Comparison of ENCODE assay signal across 29 cellular contexts in the genomic region with DNA sequence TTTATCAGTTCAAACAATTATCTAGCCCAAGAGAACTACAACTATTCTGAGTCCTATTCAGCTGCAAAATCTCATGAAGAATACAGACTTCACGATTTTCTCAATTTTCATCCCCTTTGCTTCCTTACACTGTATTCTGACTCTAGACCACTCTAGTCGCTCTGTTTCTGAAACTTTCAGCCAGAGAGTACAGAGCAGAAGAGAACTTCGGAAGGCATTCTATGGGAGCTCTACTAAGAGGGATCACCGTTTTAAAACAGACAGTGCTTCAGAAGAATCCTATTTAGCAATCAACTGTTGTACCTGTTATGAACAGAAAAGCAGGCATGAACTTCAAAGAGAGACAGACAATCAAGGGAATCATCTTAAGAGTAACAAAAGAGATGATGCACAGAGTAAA. TPM values are rescaled to one million over a fixed set of nuclear protein-coding genes. Genes with fewer than 3 reads are reported as not detected.
DNase-seq lines count a peak whose midpoint lies in the region; ATAC-seq and TF ChIP-seq lines count a peak whose summit lies in the region.
"Had no signal": no experiment of that assay in that cellular context is flagged by ENCODE, and none has a peak within 500 bp of the region (broad histone marks: within the 10 kb centered on the region; RNA-seq: fewer than 3 reads in every experiment).

No MANE protein-coding gene starts in this region.

- peaks cover 0 to 18% of the 10 kb centered on the region in 2 donors for H3K36me3 Mint-ChIP-seq in activated T-cell treated with anti-CD3 and anti-CD28 coated beads, Interleukin-2, amount 50 U/mL, for 72 hours (ENCODE audit: insufficient read depth in 2 of 2)
- peaks cover 34% of the 10 kb centered on the region for H3K36me3 Mint-ChIP-seq in activated naive CD8-positive, alpha-beta T cell treated with anti-CD3 and anti-CD28 coated beads for 36 hours
- peaks cover 8 to 24% of the 10 kb centered on the region in 2 donors for H3K36me3 Mint-ChIP-seq in stimulated activated naive B cell treated with anti-CD40 and anti-IgM and Interleukin-4, amounts not matched to agents 10 μg/mL and 1 μg/mL and 100 μg/mL, for 72 hours
- H3K36me3 Mint-ChIP-seq in stimulated activated memory B cell treated with anti-CD40 and anti-IgM and Interleukin-4, amounts not matched to agents 10 μg/mL and 1 μg/mL and 100 μg/mL, for 72 hours, result peaks cover under 1% of the 10 kb centered on the region

- H3K4me3 ChIP-seq in HEK293 (ENCODE audit: low read depth, low read length), result no peak overlapping the region
- H3K4me3 ChIP-seq: Peyer's patch, stomach, tibial nerve had no signal

- no peak overlapping the region for H3K27ac ChIP-seq in HEK293 (ENCODE audit: extremely low read depth, low read depth, low read length)
- H3K27ac ChIP-seq: HL-60, Peyer's patch, stomach, tibial nerve, VCaP had no signal

- DNase-seq in activated T-cell treated with anti-CD3 and anti-CD28 coated beads, Interleukin-2, amount 50 U/mL, for 72 hours, result no peak
- DNase-seq in activated T-cell treated with anti-CD3 and anti-CD28 coated beads, Interleukin-2, amount 50 U/mL, for 48 hours, result no peak
- DNase-seq in activated naive CD8-positive, alpha-beta T cell treated with anti-CD3 and anti-CD28 coated beads for 36 hours, result no peak
- no peak for DNase-seq in stimulated activated naive B cell treated with anti-CD40 and anti-IgM and Interleukin-4, amounts not matched to agents 10 μg/mL and 1 μg/mL and 100 μg/mL, for 72 hours
- DNase-seq in ureter (ENCODE audit: low spot score), result no peak
- DNase-seq: ACHN; activated CD4-positive, alpha-beta T cell treated with anti-CD3 and anti-CD28 coated beads, Interleukin-2, amount 10 ng/mL, durations not matched to agents 7 days and 5 days; activated gamma-delta T cell; BE2C; DMS53; erythroblast; H9; hypothalamus; NCI-H146; NCI-H446; NCI-H748 treated with DMSO at 0.1 percent for 48 hours; Peyer's patch; SHP77; small intestine; stomach; T1000 had no signal

- no peaks in the 10 kb centered on the region for H3K9me3 ChIP-seq in HEK293 (ENCODE audit: control insufficient read depth, insufficient read depth, low read depth, low read length)
- H3K9me3 ChIP-seq: BE2C, Peyer's patch, stomach, tibial nerve had no signal

- H3K36me3 ChIP-seq in HEK293 (ENCODE audit: control insufficient read depth in 2 of 2, insufficient read depth in 1 of 2, low read length in 2 of 2), result no peaks in the 10 kb centered on the region
- H3K36me3 ChIP-seq: BE2C, Peyer's patch, stomach, tibial nerve had no signal

- H3K4me1 Mint-ChIP-seq in activated T-cell treated with anti-CD3 and anti-CD28 coated beads, Interleukin-2, amount 50 U/mL, for 72 hours (ENCODE audit: low read depth), result peaks cover 91% of the 10 kb centered on the region
- peaks cover 87% of the 10 kb centered on the region for H3K4me1 Mint-ChIP-seq in activated naive CD8-positive, alpha-beta T cell treated with anti-CD3 and anti-CD28 coated beads for 36 hours
- peaks cover 36 to 82% of the 10 kb centered on the region in 2 donors for H3K4me1 Mint-ChIP-seq in stimulated activated naive B cell treated with anti-CD40 and anti-IgM and Interleukin-4, amounts not matched to agents 10 μg/mL and 1 μg/mL and 100 μg/mL, for 72 hours
- H3K4me1 Mint-ChIP-seq in stimulated activated memory B cell treated with anti-CD40 and anti-IgM and Interleukin-4, amounts not matched to agents 10 μg/mL and 1 μg/mL and 100 μg/mL, for 72 hours, result peaks cover 86% of the 10 kb centered on the region

- peaks cover 11% of the 10 kb centered on the region for H3K4me1 ChIP-seq in HEK293 (ENCODE audit: control insufficient read depth, insufficient read depth, low read length)

- H3K27me3 Mint-ChIP-seq in activated T-cell treated with anti-CD3 and anti-CD28 coated beads, Interleukin-2, amount 50 U/mL, for 72 hours (ENCODE audit: low read depth), result no peaks in the 10 kb centered on the region
- no peaks in the 10 kb centered on the region for H3K27me3 Mint-ChIP-seq in activated naive CD8-positive, alpha-beta T cell treated with anti-CD3 and anti-CD28 coated beads for 36 hours
- no peaks in the 10 kb centered on the region for H3K27me3 Mint-ChIP-seq in stimulated activated naive B cell treated with anti-CD40 and anti-IgM and Interleukin-4, amounts not matched to agents 10 μg/mL and 1 μg/mL and 100 μg/mL, for 72 hours
- H3K27me3 Mint-ChIP-seq in stimulated activated memory B cell treated with anti-CD40 and anti-IgM and Interleukin-4, amounts not matched to agents 10 μg/mL and 1 μg/mL and 100 μg/mL, for 72 hours, result no peaks in the 10 kb centered on the region
- H3K27me3 Mint-ChIP-seq: activated CD4-positive, alpha-beta T cell treated with anti-CD3 and anti-CD28 coated beads, Interleukin-2, amount 10 ng/mL, durations not matched to agents 7 days and 5 days; central memory CD8-positive, alpha-beta T cell; dendritic cell treated with granulocyte-macrophage colony-stimulating factor and Interleukin-4, amounts not matched to agents 40 ng/mL and 50 ng/mL, for 4 days had no signal

- ATAC-seq in activated T-cell treated with anti-CD3 and anti-CD28 coated beads, Interleukin-2, amount 50 U/mL, for 72 hours (replicated peaks in 1 of 2), result no peak
- ATAC-seq in stimulated activated naive B cell treated with anti-CD40 and anti-IgM and Interleukin-4, amounts not matched to agents 10 μg/mL and 1 μg/mL and 100 μg/mL, for 72 hours (replicated peaks), result no peak
- ATAC-seq in stimulated activated memory B cell treated with anti-CD40 and anti-IgM and Interleukin-4, amounts not matched to agents 10 μg/mL and 1 μg/mL and 100 μg/mL, for 72 hours, result no peak
- ATAC-seq in GM19324 (IDR thresholded peaks at IDR 0.05; ENCODE audit: low FRiP score, unreplicated experiment), result no peak

- TF ChIP-seq CTCF in HEK293 (tag by site-specific recombination; IDR thresholded peaks at IDR 0.05), result no peak

- H3K4me3 Mint-ChIP-seq in activated T-cell treated with anti-CD3 and anti-CD28 coated beads, Interleukin-2, amount 50 U/mL, for 72 hours, result peak overlapping the region; percentile 29 to 52
- H3K4me3 Mint-ChIP-seq in activated naive CD8-positive, alpha-beta T cell treated with anti-CD3 and anti-CD28 coated beads for 36 hours, result no peak overlapping the region
- H3K4me3 Mint-ChIP-seq in stimulated activated naive B cell treated with anti-CD40 and anti-IgM and Interleukin-4, amounts not matched to agents 10 μg/mL and 1 μg/mL and 100 μg/mL, for 72 hours, result peak overlapping the region; percentile 26 to 40
- no peak overlapping the region for H3K4me3 Mint-ChIP-seq in stimulated activated memory B cell treated with anti-CD40 and anti-IgM and Interleukin-4, amounts not matched to agents 10 μg/mL and 1 μg/mL and 100 μg/mL, for 72 hours
- H3K4me3 Mint-ChIP-seq: activated CD4-positive, alpha-beta T cell treated with anti-CD3 and anti-CD28 coated beads, Interleukin-2, amount 10 ng/mL, durations not matched to agents 7 days and 5 days; central memory CD8-positive, alpha-beta T cell; dendritic cell treated with granulocyte-macrophage colony-stimulating factor and Interleukin-4, amounts not matched to agents 40 ng/mL and 50 ng/mL, for 4 days; H9 had no signal

- CTCF ChIA-PET in HEK293 (lab: Yijun Ruan, JAX), result no interaction called here

- H3K27ac Mint-ChIP-seq in activated T-cell treated with anti-CD3 and anti-CD28 coated beads, Interleukin-2, amount 50 U/mL, for 72 hours, result peak overlapping the region; percentile 27
- H3K27ac Mint-ChIP-seq in activated naive CD8-positive, alpha-beta T cell treated with anti-CD3 and anti-CD28 coated beads for 36 hours, result peak overlapping the region; percentile 58
- H3K27ac Mint-ChIP-seq in stimulated activated naive B cell treated with anti-CD40 and anti-IgM and Interleukin-4, amounts not matched to agents 10 μg/mL and 1 μg/mL and 100 μg/mL, for 72 hours, result peak overlapping the region; percentile 37
- H3K27ac Mint-ChIP-seq in stimulated activated memory B cell treated with anti-CD40 and anti-IgM and Interleukin-4, amounts not matched to agents 10 μg/mL and 1 μg/mL and 100 μg/mL, for 72 hours, result no peak overlapping the region
- H3K27ac Mint-ChIP-seq: activated CD4-positive, alpha-beta T cell treated with anti-CD3 and anti-CD28 coated beads, Interleukin-2, amount 10 ng/mL, durations not matched to agents 7 days and 5 days had no signal

- H3K9me3 Mint-ChIP-seq in activated T-cell treated with anti-CD3 and anti-CD28 coated beads, Interleukin-2, amount 50 U/mL, for 72 hours, result no peaks in the 10 kb centered on the region
- H3K9me3 Mint-ChIP-seq in activated naive CD8-positive, alpha-beta T cell treated with anti-CD3 and anti-CD28 coated beads for 36 hours, result peaks cover 1% of the 10 kb centered on the region
- H3K9me3 Mint-ChIP-seq in stimulated activated naive B cell treated with anti-CD40 and anti-IgM and Interleukin-4, amounts not matched to agents 10 μg/mL and 1 μg/mL and 100 μg/mL, for 72 hours, result peaks cover 0 to under 1% of the 10 kb centered on the region in 2 donors
- H3K9me3 Mint-ChIP-seq in stimulated activated memory B cell treated with anti-CD40 and anti-IgM and Interleukin-4, amounts not matched to agents 10 μg/mL and 1 μg/mL and 100 μg/mL, for 72 hours, result no peaks in the 10 kb centered on the region
- H3K9me3 Mint-ChIP-seq: central memory CD8-positive, alpha-beta T cell; dendritic cell treated with granulocyte-macrophage colony-stimulating factor and Interleukin-4, amounts not matched to agents 40 ng/mL and 50 ng/mL, for 4 days had no signal

- POLR2A ChIA-PET in HEK293 (lab: Yijun Ruan, JAX), result no interaction called here

TF ChIP-seq in HEK293, 187 proteins besides CTCF, POLR2A, EP300 and RAD21:
- peak; percentile 92 for TF ChIP-seq ZBTB17 (tag by site-specific recombination; IDR thresholded peaks at IDR 0.05)
- TF ChIP-seq BCL11B (tag by site-specific recombination; IDR thresholded peaks at IDR 0.05; ENCODE audit: low read depth), result no peak
- TF ChIP-seq YY2 (tag by site-specific recombination; IDR thresholded peaks at IDR 0.05), result no peak
- no peak for TF ChIP-seq ZNF391 (tag by site-specific recombination; IDR thresholded peaks at IDR 0.05; ENCODE audit: borderline replicate concordance, low read depth)
- no peak for TF ChIP-seq GLI4 (tag by site-specific recombination; IDR thresholded peaks at IDR 0.05)

RNA-seq across cellular contexts. Expression of gene RYBP, which starts 17.6 kb away (rescaled TPM):
- 10 to 100 TPM; 59.2 to 66.6 TPM for total RNA-seq in activated T-cell treated with anti-CD3 and anti-CD28 coated beads, Interleukin-2, amount 50 U/mL, for 72 hours
- 10 to 100 TPM; 16.3 to 16.4 TPM for total RNA-seq in activated naive CD8-positive, alpha-beta T cell treated with anti-CD3 and anti-CD28 coated beads for 36 hours
- 20.5 TPM for total RNA-seq in ureter

Comparison
In these comparisons a context has a peak if more than half of its experiments do, and no peak if none do; other contexts are left out.
1. H3K4me3 Mint-ChIP-seq: peak in activated T-cell treated with anti-CD3 and anti-CD28 coated beads, Interleukin-2, amount 50 U/mL, for 72 hours (2 of 2) and stimulated activated naive B cell treated with anti-CD40 and anti-IgM and Interleukin-4, amounts not matched to agents 10 μg/mL and 1 μg/mL and 100 μg/mL, for 72 hours (2 of 2); none in activated naive CD8-positive, alpha-beta T cell treated with anti-CD3 and anti-CD28 coated beads for 36 hours (single experiment) and stimulated activated memory B cell treated with anti-CD40 and anti-IgM and Interleukin-4, amounts not matched to agents 10 μg/mL and 1 μg/mL and 100 μg/mL, for 72 hours (single experiment).